7 cellular contexts compared by ENCODE assay signal in genomic region chr11:44950036-44950624, GRCh38. TPM values are rescaled to one million over a fixed set of nuclear protein-coding genes. Genes with fewer than 3 reads are reported as not detected.
DNase-seq lines count a peak whose midpoint lies in the region; ATAC-seq and TF ChIP-seq lines count a peak whose summit lies in the region.

No MANE protein-coding gene starts in this region.

- no peaks in the 10 kb centered on the region for H3K27me3 ChIP-seq in WERI-Rb-1 (ENCODE audit: insufficient read depth, low read depth, severe bottlenecking)
- no peaks in the 10 kb centered on the region for H3K27me3 ChIP-seq in endodermal cell (ENCODE audit: control insufficient read depth, insufficient read depth, low read length, poor library complexity, severe bottlenecking)
- H3K27me3 ChIP-seq in aorta (ENCODE audit: control insufficient read depth in 1 of 2, insufficient read depth in 2 of 2, low read length in 1 of 2) = no peaks in the 10 kb centered on the region

- peaks cover 19% of the 10 kb centered on the region for H3K4me1 ChIP-seq in endodermal cell (ENCODE audit: control insufficient read depth, insufficient read depth, low read length)
- H3K4me1 ChIP-seq in aorta (ENCODE audit: control insufficient read depth in 1 of 2, insufficient read depth in 2 of 2, low read length in 2 of 2) = no peaks in the 10 kb centered on the region

- ATAC-seq in natural killer cell treated with Interleukin-12 subunit alpha and Interleukin-12 subunit beta and Interleukin-15 and Interleukin-18, amount 100 ng/mL, for 72 hours = peak in 1 of 2 donors; percentile 3
- ATAC-seq in aorta (ENCODE audit: low FRiP score) (peak; percentile 19), HG03135 (IDR thresholded peaks at IDR 0.05; ENCODE audit: unreplicated experiment) (no peak), HG03280 (IDR thresholded peaks at IDR 0.05; ENCODE audit: unreplicated experiment) (no peak)

- peak overlapping the region; percentile 98 for H3K27ac ChIP-seq in WERI-Rb-1
- peak overlapping the region; percentile 82 for H3K27ac ChIP-seq in endodermal cell (ENCODE audit: low read depth, low read length)
- no peak overlapping the region for H3K27ac ChIP-seq in aorta (ENCODE audit: low read depth in 1 of 2, low read length in 2 of 2)

- H3K9me3 ChIP-seq in WERI-Rb-1 (ENCODE audit: severe bottlenecking) = no peaks in the 10 kb centered on the region
- H3K9me3 ChIP-seq in endodermal cell (ENCODE audit: control insufficient read depth, low read length) = no peaks in the 10 kb centered on the region
- H3K9me3 ChIP-seq in aorta (ENCODE audit: control insufficient read depth, low read length) = no peaks in the 10 kb centered on the region

- H3K27ac Mint-ChIP-seq in endodermal cell = peak overlapping the region; percentile 76
- no peak overlapping the region for H3K27ac Mint-ChIP-seq in natural killer cell treated with Interleukin-12 subunit alpha and Interleukin-12 subunit beta and Interleukin-15 and Interleukin-18, amount 100 ng/mL, for 72 hours

- H3K9me3 Mint-ChIP-seq in endodermal cell = no peaks in the 10 kb centered on the region
- H3K9me3 Mint-ChIP-seq in natural killer cell treated with Interleukin-12 subunit alpha and Interleukin-12 subunit beta and Interleukin-15 and Interleukin-18, amount 100 ng/mL, for 72 hours = no peaks in the 10 kb centered on the region

- WGBS in endodermal cell (ENCODE audit: insufficient coverage in 1 of 2, insufficient read length in 1 of 2), 2 experiments = 0 to 2% methylated on average over 15 to 63 of the region's 63 CpGs
- 0% methylated on average over 36 to 63 of the region's 63 CpGs for WGBS in aorta, 2 donors

- H3K4me3 Mint-ChIP-seq in endodermal cell = peak overlapping the region; percentile 81
- peak overlapping the region; percentile 74 for H3K4me3 Mint-ChIP-seq in natural killer cell treated with Interleukin-12 subunit alpha and Interleukin-12 subunit beta and Interleukin-15 and Interleukin-18, amount 100 ng/mL, for 72 hours

- DNase-seq in HFF-Myc (ENCODE audit: extremely low read depth, low read depth) (no peak), WERI-Rb-1 (no peak), endodermal cell (peak; percentile 85), aorta (peak; percentile 64 to 84)
- no peak for DNase-seq in natural killer cell treated with Interleukin-12 subunit alpha and Interleukin-12 subunit beta and Interleukin-15 and Interleukin-18, amount 100 ng/mL, for 72 hours (ENCODE audit: low spot score)

- peak overlapping the region; percentile 82 for H3K9ac ChIP-seq in endodermal cell (ENCODE audit: extremely low read depth, low read length, poor library complexity, severe bottlenecking)

- no peaks in the 10 kb centered on the region for H3K27me3 Mint-ChIP-seq in endodermal cell (ENCODE audit: insufficient read depth)
- H3K27me3 Mint-ChIP-seq in natural killer cell treated with Interleukin-12 subunit alpha and Interleukin-12 subunit beta and Interleukin-15 and Interleukin-18, amount 100 ng/mL, for 72 hours = peaks cover 0 to under 1% of the 10 kb centered on the region in 2 donors

- peak overlapping the region; percentile 40 for H3K4me3 ChIP-seq in HFF-Myc (replicated peaks; ENCODE audit: low read depth, low read length)
- H3K4me3 ChIP-seq in WERI-Rb-1 (ENCODE audit: low read depth, low read length) = peak overlapping the region; percentile 89
- peak overlapping the region; percentile 86 for H3K4me3 ChIP-seq in endodermal cell (ENCODE audit: low read length)
- H3K4me3 ChIP-seq in aorta (ENCODE audit: low read length in 2 of 2) = peak overlapping the region; percentile 81 to 88

- H3K36me3 Mint-ChIP-seq in endodermal cell (ENCODE audit: low read depth) = peaks cover 14% of the 10 kb centered on the region
- no peaks in the 10 kb centered on the region for H3K36me3 Mint-ChIP-seq in natural killer cell treated with Interleukin-12 subunit alpha and Interleukin-12 subunit beta and Interleukin-15 and Interleukin-18, amount 100 ng/mL, for 72 hours

- peaks cover 42% of the 10 kb centered on the region for H3K36me3 ChIP-seq in WERI-Rb-1
- H3K36me3 ChIP-seq in endodermal cell (ENCODE audit: control insufficient read depth, insufficient read depth, low read length) = peaks cover 31% of the 10 kb centered on the region
- H3K36me3 ChIP-seq in aorta (ENCODE audit: control insufficient read depth in 1 of 2, insufficient read depth in 2 of 2, low read length in 1 of 2) = no peaks in the 10 kb centered on the region

- H3K4me1 Mint-ChIP-seq in endodermal cell = peaks cover 37% of the 10 kb centered on the region
- peaks cover 3 to 8% of the 10 kb centered on the region in 2 donors for H3K4me1 Mint-ChIP-seq in natural killer cell treated with Interleukin-12 subunit alpha and Interleukin-12 subunit beta and Interleukin-15 and Interleukin-18, amount 100 ng/mL, for 72 hours (ENCODE audit: low read depth in 2 of 2)

- intact Hi-C loops in aorta (cut with DNase I) = no loop called here

- TF ChIP-seq CTCF in HFF-Myc (IDR thresholded peaks at IDR 0.05; ENCODE audit: low read depth, low read length, missing control alignments) (no peak), WERI-Rb-1 (IDR thresholded peaks at IDR 0.05; ENCODE audit: low read depth, low read length) (no peak), endodermal cell (conservative IDR thresholded peaks at IDR 0.05) (no peak)

RNA-seq across cellular contexts. Expression of gene TP53I11, which starts 0.6 kb away (rescaled TPM):
- total RNA-seq in endodermal cell = 100 to 1,000 TPM; 136 to 203 TPM
- polyA plus RNA-seq in endodermal cell (2013, experiment 1 of 2) = 94.6 TPM
- polyA plus RNA-seq in endodermal cell (2013, experiment 2 of 2) = 91.2 TPM
- 10 to 100 TPM in 1 of 2 donors, 1 to 10 TPM in 1; 3.2 to 12.2 TPM for total RNA-seq in natural killer cell treated with Interleukin-12 subunit alpha and Interleukin-12 subunit beta and Interleukin-15 and Interleukin-18, amount 100 ng/mL, for 72 hours
- total RNA-seq in aorta = 10 to 100 TPM; 54.5 to 85.6 TPM
- polyA plus RNA-seq in aorta = 10 to 100 TPM; 25.9 to 37.3 TPM

Comparison
In these comparisons a context has a peak if more than half of its experiments do, and no peak if none do; other contexts are left out.
1. DNase-seq: peak in endodermal cell (single experiment) and aorta (2 of 2); none in HFF-Myc (single experiment), WERI-Rb-1 (single experiment) and natural killer cell treated with Interleukin-12 subunit alpha and Interleukin-12 subunit beta and Interleukin-15 and Interleukin-18, amount 100 ng/mL, for 72 hours (single experiment).
2. H3K27ac ChIP-seq: peak in WERI-Rb-1 (single experiment) and endodermal cell (single experiment); none in aorta (0 of 2).
3. RNA of gene TP53I11, which starts 0.6 kb away (total RNA-seq): 136 to 203 TPM in endodermal cell and 54.5 to 85.6 TPM in aorta; 3.2 to 12.2 TPM in natural killer cell treated with Interleukin-12 subunit alpha and Interleukin-12 subunit beta and Interleukin-15 and Interleukin-18, amount 100 ng/mL, for 72 hours; every median in the first group is over 4 times any median in the second.
4. Peak in every context shown above with its lines, with median percentiles within 50 percentile points of each other: H3K4me3 ChIP-seq.